ENCODE assay signal across 27 cellular contexts in the genomic region with DNA sequence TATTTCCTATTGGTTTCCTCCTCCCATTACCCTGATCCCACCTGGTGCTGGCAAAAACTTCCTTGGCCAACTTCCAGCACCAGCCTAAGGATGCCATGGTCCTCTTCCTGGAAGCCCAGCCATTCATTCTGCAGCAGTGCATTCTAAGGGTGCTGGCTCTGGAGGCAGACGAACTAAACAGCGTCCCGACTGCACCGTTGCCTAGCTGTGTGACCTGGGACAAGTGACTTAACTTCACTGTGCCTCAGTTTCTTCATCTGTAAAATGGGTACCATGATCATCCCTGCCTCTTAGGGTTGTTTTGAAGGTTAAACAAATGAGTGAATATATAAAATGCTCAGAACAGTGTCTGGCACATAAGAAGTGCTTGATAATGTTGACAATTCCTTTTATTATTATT.
DNase-seq lines count a peak whose midpoint lies in the region; ATAC-seq and TF ChIP-seq lines count a peak whose summit lies in the region.
"Had no signal": no experiment of that assay in that cellular context is flagged by ENCODE, and none has a peak within 500 bp of the region (broad histone marks: within the 10 kb centered on the region; RNA-seq: fewer than 3 reads in every experiment).

No MANE protein-coding gene starts in this region.

- H3K27ac ChIP-seq in right atrium auricular region, result no peak overlapping the region
- H3K27ac ChIP-seq: 22Rv1, BLaER1, PC-9, SJSA1 had no signal

- H3K36me3 Mint-ChIP-seq in Caco-2 (ENCODE audit: insufficient read depth, unreplicated experiment) (peaks cover 6% of the 10 kb centered on the region), T-helper 17 cell (ENCODE audit: low read depth) (peaks cover 2% of the 10 kb centered on the region), neural crest cell (ENCODE audit: low read depth) (no peaks in the 10 kb centered on the region)
- H3K36me3 Mint-ChIP-seq: CD4-positive, CD25-positive, alpha-beta regulatory T cell had no signal

- H3K27me3 ChIP-seq in Caco-2 (replicated peaks; ENCODE audit: control insufficient read depth, insufficient read depth, low read length) (no peaks in the 10 kb centered on the region), right atrium auricular region (no peaks in the 10 kb centered on the region)
- H3K27me3 ChIP-seq: BLaER1, MG63, SJSA1 had no signal

- H3K4me1 ChIP-seq in Caco-2 (peaks cover 25% of the 10 kb centered on the region), right atrium auricular region (no peaks in the 10 kb centered on the region)
- H3K4me1 ChIP-seq: SJSA1 had no signal

- intact Hi-C loops in Caco-2 (cut with micrococcal nuclease; ENCODE audit: unreplicated experiment), result no loop called here

- peak; percentile 13 for DNase-seq in DMS 273 (lab: John Stamatoyannopoulos, UW; ENCODE audit: unreplicated experiment)
- no peak for DNase-seq in DMS 273 treated with DMSO at 0.1 percent for 48 hours (lab: John Stamatoyannopoulos, UW)
- no peak for DNase-seq in Caco-2
- DNase-seq in T-helper 17 cell, result no peak
- DNase-seq in neural crest cell (ENCODE audit: low read depth, low spot score), result no peak
- DNase-seq in right atrium auricular region (ENCODE audit: low spot score), result no peak
- no peak for DNase-seq in HCEC 1CT
- DNase-seq: ACHN; CD4-positive, CD25-positive, alpha-beta regulatory T cell; DMS79; GF-D8; KG1; MG63; NCI-H1105 treated with DMSO at 0.1 percent for 48 hours; NCI-H146; NCI-H1930; NCI-H2107; NCI-H446; NCI-H82; NK-92 treated with Interleukin-12 subunit alpha and Interleukin-12 subunit beta, amount 100 ng/mL, for 24 hours; PC-9; Right ventricle myocardium superior; RPMI8226 had no signal

- H3K4me3 ChIP-seq in Caco-2 (ENCODE audit: low read depth, low read length) (no peak overlapping the region), right atrium auricular region (no peak overlapping the region)
- H3K4me3 ChIP-seq: BLaER1, MG63, PC-9, SJSA1 had no signal

- POLR2A ChIA-PET in Caco-2 (lab: Charles Lee), result no interaction called here

- no TSS peak for BruUV-seq in Caco-2 (replicated peaks; lab: Mats Ljungman, UMichigan)

- CTCF ChIA-PET in Caco-2 (lab: Charles Lee), result no interaction called here

- H3K36me3 ChIP-seq in Caco-2 (ENCODE audit: control insufficient read depth, insufficient read depth, low read length), result no peaks in the 10 kb centered on the region
- H3K36me3 ChIP-seq in right atrium auricular region, result no peaks in the 10 kb centered on the region
- H3K36me3 ChIP-seq: BLaER1, MG63, SJSA1 had no signal

- no peak for ATAC-seq in T-helper 17 cell
- no peak for ATAC-seq in HG03378 (IDR thresholded peaks at IDR 0.05; ENCODE audit: unreplicated experiment)

- H3K9me3 Mint-ChIP-seq in Caco-2 (ENCODE audit: unreplicated experiment) (no peaks in the 10 kb centered on the region), neural crest cell (no peaks in the 10 kb centered on the region)
- H3K9me3 Mint-ChIP-seq: CD4-positive, CD25-positive, alpha-beta regulatory T cell had no signal

- H3K27ac Mint-ChIP-seq in Caco-2 (ENCODE audit: unreplicated experiment) (peak overlapping the region; percentile 43), T-helper 17 cell (peak overlapping the region; percentile 72), neural crest cell (ENCODE audit: unreplicated experiment) (peak overlapping the region; percentile 90)

- H3K9me3 ChIP-seq in Caco-2 (no peaks in the 10 kb centered on the region), T-helper 17 cell (ENCODE audit: control insufficient read depth, low read length, poor library complexity, severe bottlenecking) (no peaks in the 10 kb centered on the region), right atrium auricular region (no peaks in the 10 kb centered on the region)
- H3K9me3 ChIP-seq: BLaER1, MG63, SJSA1 had no signal

- TF ChIP-seq CTCF in Caco-2 (IDR thresholded peaks at IDR 0.05; ENCODE audit: insufficient read depth in 1 of 2, low read depth in 1 of 2, low read length in 1 of 2, severe bottlenecking in 1 of 2, unreplicated experiment in 1 of 2), result no peak
- TF ChIP-seq CTCF in neural crest cell (conservative IDR thresholded peaks at IDR 0.05), result no peak
- no peak for TF ChIP-seq CTCF in right atrium auricular region (IDR thresholded peaks at IDR 0.05)

- H3K4me1 Mint-ChIP-seq in Caco-2 (ENCODE audit: low read depth, unreplicated experiment) (peaks cover 28% of the 10 kb centered on the region), T-helper 17 cell (peaks cover 5% of the 10 kb centered on the region), neural crest cell (peaks cover 1% of the 10 kb centered on the region)

- H3K4me3 Mint-ChIP-seq in Caco-2 (ENCODE audit: unreplicated experiment), result no peak overlapping the region
- no peak overlapping the region for H3K4me3 Mint-ChIP-seq in T-helper 17 cell
- H3K4me3 Mint-ChIP-seq in neural crest cell, result no peak overlapping the region
- H3K4me3 Mint-ChIP-seq: CD4-positive, CD25-positive, alpha-beta regulatory T cell had no signal

- H3K27me3 Mint-ChIP-seq in Caco-2 (ENCODE audit: insufficient read depth, unreplicated experiment) (no peaks in the 10 kb centered on the region), T-helper 17 cell (no peaks in the 10 kb centered on the region), neural crest cell (ENCODE audit: low read depth) (no peaks in the 10 kb centered on the region)
- H3K27me3 Mint-ChIP-seq: CD4-positive, CD25-positive, alpha-beta regulatory T cell had no signal
